In genomic region chr11:67090717-67091116, GRCh38 we compare ENCODE assay signal across 27 cellular contexts.
"Had no signal": no experiment of that assay in that cellular context is flagged by ENCODE, and none has a peak within 500 bp of the region (broad histone marks: within the 10 kb centered on the region; RNA-seq: fewer than 3 reads in every experiment).

No MANE protein-coding gene starts in this region.

- H3K9me3 Mint-ChIP-seq: activated CD4-positive, alpha-beta memory T cell treated with anti-CD3 and anti-CD28 coated beads, Interleukin-2, amount 10 ng/mL, durations not matched to agents 7 days and 5 days; activated CD4-positive, alpha-beta T cell treated with anti-CD3 and anti-CD28 coated beads, Interleukin-2, amount 10 ng/mL, durations not matched to agents 24 days and 14 days; activated naive CD4-positive, alpha-beta T cell treated with anti-CD3 and anti-CD28 coated beads, Interleukin-2, amount 10 ng/mL, durations not matched to agents 7 days and 5 days; activated naive CD4-positive, alpha-beta T cell treated with anti-CD3 and anti-CD28 coated beads, Interleukin-2, amount 50 U/mL, for 72 hours; activated naive CD8-positive, alpha-beta T cell treated with anti-CD3 and anti-CD28 coated beads, Interleukin-2, amount 10 ng/mL, durations not matched to agents 7 days and 5 days; activated T-cell treated with anti-CD3 and anti-CD28 coated beads, Interleukin-2, amount 50 U/mL, for 24 hours; activated T-cell treated with anti-CD3 and anti-CD28 coated beads, Interleukin-2, amount 50 U/mL, for 72 hours; central memory CD8-positive, alpha-beta T cell had no signal

- H3K27me3 Mint-ChIP-seq: activated CD4-positive, alpha-beta memory T cell treated with anti-CD3 and anti-CD28 coated beads, Interleukin-2, amount 10 ng/mL, durations not matched to agents 7 days and 5 days; activated CD4-positive, alpha-beta T cell treated with anti-CD3 and anti-CD28 coated beads for 36 hours; activated CD4-positive, alpha-beta T cell treated with anti-CD3 and anti-CD28 coated beads, Interleukin-2, amount 10 ng/mL, durations not matched to agents 24 days and 14 days; activated naive CD8-positive, alpha-beta T cell treated with anti-CD3 and anti-CD28 coated beads, Interleukin-2, amount 10 ng/mL, durations not matched to agents 7 days and 5 days; activated T-cell treated with anti-CD3 and anti-CD28 coated beads, Interleukin-2, amount 50 U/mL, for 24 hours; central memory CD8-positive, alpha-beta T cell had no signal

- H3K36me3 ChIP-seq: brain microvascular endothelial cell, esophagus squamous epithelium, gastroesophageal sphincter, heart right ventricle had no signal

- H3K36me3 Mint-ChIP-seq: activated naive CD4-positive, alpha-beta T cell treated with anti-CD3 and anti-CD28 coated beads, Interleukin-2, amount 10 ng/mL, durations not matched to agents 7 days and 5 days; activated naive CD4-positive, alpha-beta T cell treated with anti-CD3 and anti-CD28 coated beads, Interleukin-2, amount 50 U/mL, for 72 hours; activated naive CD8-positive, alpha-beta T cell treated with anti-CD3 and anti-CD28 coated beads, Interleukin-2, amount 10 ng/mL, durations not matched to agents 7 days and 5 days had no signal

- DNase-seq: activated CD4-positive, alpha-beta memory T cell treated with anti-CD3 and anti-CD28 coated beads, Interleukin-2, amount 10 ng/mL, durations not matched to agents 7 days and 5 days; activated CD4-positive, alpha-beta T cell treated with anti-CD3 and anti-CD28 coated beads for 36 hours; activated CD4-positive, alpha-beta T cell treated with anti-CD3 and anti-CD28 coated beads, Interleukin-2, amount 10 ng/mL, durations not matched to agents 24 days and 14 days; activated CD4-positive, alpha-beta T cell treated with anti-CD3 and anti-CD28 coated beads, Interleukin-2, amount 50 U/mL, for 4 hours; activated CD4-positive, CD25-positive, alpha-beta regulatory T cell; activated CD4-positive, CD25-positive, alpha-beta regulatory T cell treated with anti-CD3 and anti-CD28 coated beads, Interleukin-2, amount 50 U/mL, for 72 hours; activated CD8-positive, alpha-beta memory T cell treated with anti-CD3 and anti-CD28 coated beads, Interleukin-2, amount 50 U/mL, for 48 hours; activated gamma-delta T cell; activated naive CD4-positive, alpha-beta T cell; activated naive CD4-positive, alpha-beta T cell treated with anti-CD3 and anti-CD28 coated beads, Interleukin-2, amount 10 ng/mL, durations not matched to agents 7 days and 5 days; activated naive CD8-positive, alpha-beta T cell treated with anti-CD3 and anti-CD28 coated beads, Interleukin-2, amount 10 ng/mL, durations not matched to agents 7 days and 5 days; activated T-cell treated with anti-CD3 and anti-CD28 coated beads for 4 hours; activated T-cell treated with anti-CD3 and anti-CD28 coated beads, Interleukin-2, amount 50 U/mL, for 24 hours; activated T-cell treated with anti-CD3 and anti-CD28 coated beads, Interleukin-2, amount 50 U/mL, for 72 hours; anterior cingulate cortex; brain microvascular endothelial cell; dermis blood vessel endothelial cell; effector CD4-positive, alpha-beta T cell; esophagus squamous epithelium; foreskin melanocyte; heart right ventricle; T-helper 2 cell had no signal

- H3K27ac Mint-ChIP-seq: activated CD4-positive, alpha-beta memory T cell treated with anti-CD3 and anti-CD28 coated beads, Interleukin-2, amount 10 ng/mL, durations not matched to agents 7 days and 5 days; activated CD4-positive, alpha-beta T cell treated with anti-CD3 and anti-CD28 coated beads for 36 hours; activated CD4-positive, alpha-beta T cell treated with anti-CD3 and anti-CD28 coated beads, Interleukin-2, amount 10 ng/mL, durations not matched to agents 24 days and 14 days; activated naive CD4-positive, alpha-beta T cell treated with anti-CD3 and anti-CD28 coated beads, Interleukin-2, amount 10 ng/mL, durations not matched to agents 7 days and 5 days; activated naive CD8-positive, alpha-beta T cell treated with anti-CD3 and anti-CD28 coated beads, Interleukin-2, amount 10 ng/mL, durations not matched to agents 7 days and 5 days; activated T-cell treated with anti-CD3 and anti-CD28 coated beads, Interleukin-2, amount 50 U/mL, for 24 hours; activated T-cell treated with anti-CD3 and anti-CD28 coated beads, Interleukin-2, amount 50 U/mL, for 72 hours had no signal

- H3K9me3 ChIP-seq: esophagus squamous epithelium, gastroesophageal sphincter, heart right ventricle had no signal

- H3K4me3 Mint-ChIP-seq: activated CD4-positive, alpha-beta memory T cell treated with anti-CD3 and anti-CD28 coated beads, Interleukin-2, amount 10 ng/mL, durations not matched to agents 7 days and 5 days; activated CD4-positive, alpha-beta T cell treated with anti-CD3 and anti-CD28 coated beads for 36 hours; activated CD4-positive, alpha-beta T cell treated with anti-CD3 and anti-CD28 coated beads, Interleukin-2, amount 10 ng/mL, durations not matched to agents 24 days and 14 days; activated naive CD4-positive, alpha-beta T cell treated with anti-CD3 and anti-CD28 coated beads, Interleukin-2, amount 10 ng/mL, durations not matched to agents 7 days and 5 days; activated naive CD8-positive, alpha-beta T cell treated with anti-CD3 and anti-CD28 coated beads, Interleukin-2, amount 10 ng/mL, durations not matched to agents 7 days and 5 days; activated T-cell treated with anti-CD3 and anti-CD28 coated beads, Interleukin-2, amount 50 U/mL, for 24 hours; activated T-cell treated with anti-CD3 and anti-CD28 coated beads, Interleukin-2, amount 50 U/mL, for 72 hours; central memory CD8-positive, alpha-beta T cell had no signal

- H3K4me3 ChIP-seq: coronary artery, esophagus squamous epithelium, gastroesophageal sphincter, heart right ventricle had no signal

- H3K4me1 ChIP-seq: esophagus squamous epithelium, gastroesophageal sphincter, heart right ventricle had no signal

- H3K27ac ChIP-seq: brain microvascular endothelial cell, coronary artery, epithelial cell of prostate, esophagus squamous epithelium, gastroesophageal sphincter, heart right ventricle had no signal

- H3K4me1 Mint-ChIP-seq: activated CD4-positive, alpha-beta memory T cell treated with anti-CD3 and anti-CD28 coated beads, Interleukin-2, amount 10 ng/mL, durations not matched to agents 7 days and 5 days; activated CD4-positive, alpha-beta T cell treated with anti-CD3 and anti-CD28 coated beads for 36 hours; activated CD4-positive, alpha-beta T cell treated with anti-CD3 and anti-CD28 coated beads, Interleukin-2, amount 10 ng/mL, durations not matched to agents 24 days and 14 days; activated naive CD4-positive, alpha-beta T cell treated with anti-CD3 and anti-CD28 coated beads, Interleukin-2, amount 10 ng/mL, durations not matched to agents 7 days and 5 days; activated naive CD8-positive, alpha-beta T cell treated with anti-CD3 and anti-CD28 coated beads, Interleukin-2, amount 10 ng/mL, durations not matched to agents 7 days and 5 days; central memory CD8-positive, alpha-beta T cell had no signal

- H3K27me3 ChIP-seq: brain microvascular endothelial cell, gastroesophageal sphincter, heart right ventricle had no signal
